ENCODE assay signal across 28 cellular contexts in genomic region chr2:207235621-207236020, GRCh38.
A peak's percentile ranks its signal among the peaks of the same experiment; 100 is the strongest.
DNase-seq lines count a peak whose midpoint lies in the region; TF ChIP-seq lines count a peak whose summit lies in the region.
"Had no signal": no experiment of that assay in that cellular context is flagged by ENCODE, and none has a peak within 500 bp of the region (broad histone marks: within the 10 kb centered on the region; RNA-seq: fewer than 3 reads in every experiment).

No MANE protein-coding gene starts in this region.

- H3K27me3 Mint-ChIP-seq in HFFc6 (ENCODE audit: insufficient read depth), result peaks cover 4% of the 10 kb centered on the region; the same call in 1 of the 2 replicates
- peaks cover 3% of the 10 kb centered on the region for H3K27me3 Mint-ChIP-seq in endodermal cell (ENCODE audit: insufficient read depth)

- H3K4me3 ChIP-seq in NB4 (ENCODE audit: low read depth, low read length) (no peak overlapping the region), endodermal cell (ENCODE audit: low read length) (no peak overlapping the region), thymus (ENCODE audit: low read length) (no peak overlapping the region)
- H3K4me3 ChIP-seq: SJCRH30, stomach, thyroid gland had no signal

- H3K4me1 Mint-ChIP-seq in HFFc6 (ENCODE audit: low read depth), result peaks cover 61% of the 10 kb centered on the region
- peaks cover 74% of the 10 kb centered on the region for H3K4me1 Mint-ChIP-seq in endodermal cell

- peaks cover 27% of the 10 kb centered on the region for H3K4me1 ChIP-seq in endodermal cell (ENCODE audit: control insufficient read depth, insufficient read depth, low read length)
- peaks cover 52% of the 10 kb centered on the region for H3K4me1 ChIP-seq in thymus (ENCODE audit: control insufficient read depth, insufficient read depth, low read length)
- H3K4me1 ChIP-seq: Caco-2, thyroid gland had no signal

- no peak for TF ChIP-seq POLR2A in NB4 (IDR thresholded peaks at IDR 0.05; ENCODE audit: extremely low read depth, insufficient read length)

- 92 to 100% methylated on average over 1 to 4 of the region's 4 CpGs for WGBS in endodermal cell (ENCODE audit: insufficient coverage in 1 of 2, insufficient read length in 1 of 2), 2 experiments
- WGBS in thymus, result 98% methylated on average over 4 of the region's 4 CpGs

- H3K27ac Mint-ChIP-seq in HFFc6, result peak overlapping the region; percentile 51
- H3K27ac Mint-ChIP-seq in endodermal cell, result no peak overlapping the region
- H3K27ac Mint-ChIP-seq: activated CD8-positive, alpha-beta T cell treated with anti-CD3 and anti-CD28 coated beads, Interleukin-2, amount 10 ng/mL, durations not matched to agents 7 days and 5 days had no signal

- no peak for DNase-seq in HFFc6
- DNase-seq in NB4 (ENCODE audit: low read depth), result peak; percentile 56
- peak; percentile 10 for DNase-seq in endodermal cell
- no peak for DNase-seq in NCI-H774 (lab: John Stamatoyannopoulos, UW)
- no peak for DNase-seq in NCI-H1436 (lab: John Stamatoyannopoulos, UW)
- no peak for DNase-seq in GM13977 (ENCODE audit: low spot score)
- DNase-seq: activated CD4-positive, alpha-beta T cell treated with anti-CD3 and anti-CD28 coated beads for 4 hours; activated CD8-positive, alpha-beta T cell treated with anti-CD3 and anti-CD28 coated beads, Interleukin-2, amount 10 ng/mL, durations not matched to agents 7 days and 5 days; activated naive CD4-positive, alpha-beta T cell treated with anti-CD3 and anti-CD28 coated beads, Interleukin-2, amount 50 U/mL, for 16 hours; C1 segment of cervical spinal cord; Caco-2; DMS53; glutamatergic neuron; islet precursor cell; KG1; NCI-H1436 treated with DMSO at 0.1 percent for 48 hours; NCI-H2081 treated with DMSO at 0.1 percent for 48 hours; NCI-H2227 treated with DMSO at 0.1 percent for 48 hours; NCI-H526; SJCRH30; stimulated activated CD4-positive, alpha-beta T cell treated with anti-CD3 and anti-CD28 coated beads, Interleukin-2, amount 100 ng/mL, for 24 hours; stimulated activated CD8-positive, alpha-beta memory T cell treated with anti-CD3 and anti-CD28 coated beads, Interleukin-4, amount 100 ng/mL, for 48 hours; stomach; SW 1271; thyroid gland had no signal

- H3K27ac ChIP-seq in endodermal cell (ENCODE audit: low read depth, low read length) (no peak overlapping the region), thymus (ENCODE audit: low read depth) (peak overlapping the region; percentile 43)
- H3K27ac ChIP-seq: epithelial cell of prostate, SJCRH30, thyroid gland had no signal

- no peak overlapping the region for H3K9ac ChIP-seq in endodermal cell (ENCODE audit: extremely low read depth, low read length, poor library complexity, severe bottlenecking)

- H3K9me3 ChIP-seq in endodermal cell (ENCODE audit: control insufficient read depth, low read length) (no peaks in the 10 kb centered on the region), thymus (ENCODE audit: control insufficient read depth) (no peaks in the 10 kb centered on the region)
- H3K9me3 ChIP-seq: Caco-2, SJCRH30, stomach, thyroid gland had no signal

- no peak for TF ChIP-seq CTCF in HFFc6 (IDR thresholded peaks at IDR 0.05)
- TF ChIP-seq CTCF in NB4 (IDR thresholded peaks at IDR 0.05; ENCODE audit: low read depth, low read length), result no peak
- no peak for TF ChIP-seq CTCF in endodermal cell (conservative IDR thresholded peaks at IDR 0.05)
- no peak for TF ChIP-seq CTCF in GM13977 (IDR thresholded peaks at IDR 0.05; ENCODE audit: extremely low read depth, insufficient read depth, missing control alignments)

- H3K36me3 Mint-ChIP-seq in HFFc6 (ENCODE audit: low read depth) (peaks cover 26% of the 10 kb centered on the region), endodermal cell (ENCODE audit: low read depth) (no peaks in the 10 kb centered on the region)
- H3K36me3 Mint-ChIP-seq: brain had no signal

- no peaks in the 10 kb centered on the region for H3K27me3 ChIP-seq in endodermal cell (ENCODE audit: control insufficient read depth, insufficient read depth, low read length, poor library complexity, severe bottlenecking)
- H3K27me3 ChIP-seq in thymus (ENCODE audit: control insufficient read depth, insufficient read depth), result no peaks in the 10 kb centered on the region
- H3K27me3 ChIP-seq: SJCRH30, stomach, thyroid gland had no signal

- H3K36me3 ChIP-seq in endodermal cell (ENCODE audit: control insufficient read depth, insufficient read depth, low read length), result no peaks in the 10 kb centered on the region
- H3K36me3 ChIP-seq in thymus (ENCODE audit: control insufficient read depth, insufficient read depth), result no peaks in the 10 kb centered on the region
- H3K36me3 ChIP-seq: SJCRH30, stomach, thyroid gland had no signal

- H3K4me3 Mint-ChIP-seq in HFFc6, result no peak overlapping the region
- no peak overlapping the region for H3K4me3 Mint-ChIP-seq in endodermal cell
- H3K4me3 Mint-ChIP-seq: activated CD8-positive, alpha-beta T cell treated with anti-CD3 and anti-CD28 coated beads, Interleukin-2, amount 10 ng/mL, durations not matched to agents 7 days and 5 days; brain had no signal

- H3K9me3 Mint-ChIP-seq in HFFc6, result peaks cover 7% of the 10 kb centered on the region
- no peaks in the 10 kb centered on the region for H3K9me3 Mint-ChIP-seq in endodermal cell
- H3K9me3 Mint-ChIP-seq: brain had no signal

- in situ Hi-C loops in GM13977 (cut with MboI; ENCODE audit: low pct_unique_long_range_greater_than_20kb, low sequenced_read_pairs, unreplicated experiment), result no loop called here

Comparison
In these comparisons a context has a peak if more than half of its experiments do, and no peak if none do; other contexts are left out.
1. DNase-seq: peak in NB4 (single experiment) and endodermal cell (single experiment); none in HFFc6 (single experiment), NCI-H774 (single experiment), NCI-H1436 (single experiment) and GM13977 (single experiment).